In genomic region chr18:489244-490023, GRCh38 we compare ENCODE assay signal across 20 cellular contexts. TPM values are rescaled to one million over a fixed set of nuclear protein-coding genes. Genes with fewer than 3 reads are reported as not detected.
DNase-seq lines count a peak whose midpoint lies in the region; ATAC-seq, FAIRE-seq and TF ChIP-seq lines count a peak whose summit lies in the region.
"Had no signal": no experiment of that assay in that cellular context is flagged by ENCODE, and none has a peak within 500 bp of the region (broad histone marks: within the 10 kb centered on the region; RNA-seq: fewer than 3 reads in every experiment).

No MANE protein-coding gene starts in this region.

- H3K27ac ChIP-seq in IMR-90 (ENCODE audit: insufficient read depth, low read length): peak overlapping the region; percentile 27; the same call in 1 of the 2 replicates
- H3K27ac ChIP-seq: adrenal gland, transverse colon had no signal

- TF ChIP-seq POLR2A in IMR-90 (IDR thresholded peaks at IDR 0.05; ENCODE audit: low read depth, low read length): no peak

- no peak overlapping the region for H2AK9ac ChIP-seq in IMR-90 (replicated peaks; ENCODE audit: low read depth, low read length, poor library complexity)

- H3K4me2 ChIP-seq in IMR-90 (ENCODE audit: low read depth, low read length): peak overlapping the region; percentile 80

- peak overlapping the region; percentile 22; the same call in 1 of the 2 replicates for H4K5ac ChIP-seq in IMR-90 (ENCODE audit: low read depth, low read length)

- H3K4me3 Mint-ChIP-seq in glutamatergic neuron (ENCODE audit: unreplicated experiment): no peak overlapping the region
- H3K4me3 Mint-ChIP-seq: activated T-cell treated with anti-CD3 and anti-CD28 coated beads, Interleukin-2, amount 50 U/mL, for 4 hours; dendritic cell treated with granulocyte-macrophage colony-stimulating factor and Interleukin-4, amounts not matched to agents 40 ng/mL and 50 ng/mL, for 4 days had no signal

- H4K20me1 ChIP-seq in IMR-90 (ENCODE audit: insufficient read depth, low read length): no peaks in the 10 kb centered on the region

- peaks cover 10% of the 10 kb centered on the region for H3K36me3 Mint-ChIP-seq in glutamatergic neuron (ENCODE audit: unreplicated experiment)

- H3K56ac ChIP-seq in IMR-90 (ENCODE audit: extremely low read depth, insufficient read depth, low read length): no peak overlapping the region

- H2AFZ ChIP-seq in IMR-90 (replicated peaks; ENCODE audit: low read length, poor library complexity): peak overlapping the region; percentile 6

- H3K36me3 ChIP-seq in IMR-90 (ENCODE audit: control insufficient read depth, insufficient read depth, low read length) (no peaks in the 10 kb centered on the region), bronchial epithelial cell (ENCODE audit: control insufficient read depth, insufficient read depth, low read length) (no peaks in the 10 kb centered on the region)
- H3K36me3 ChIP-seq: adrenal gland, BE2C, transverse colon had no signal

- H3K27me3 ChIP-seq in IMR-90 (ENCODE audit: control insufficient read depth, insufficient read depth, low read length) (no peaks in the 10 kb centered on the region), bronchial epithelial cell (ENCODE audit: control insufficient read depth, insufficient read depth, low read length) (no peaks in the 10 kb centered on the region)
- H3K27me3 ChIP-seq: adrenal gland, BE2C, transverse colon had no signal

- no peaks in the 10 kb centered on the region for H3K27me3 Mint-ChIP-seq in glutamatergic neuron (ENCODE audit: unreplicated experiment)

- in situ Hi-C loops in IMR-90 (cut with MboI; ENCODE audit: low sequenced_read_pairs): no loop called here

- H3K4me3 ChIP-seq in IMR-90 (ENCODE audit: insufficient read depth, low read depth, low read length) (no peak overlapping the region; the same call in 1 of the 2 replicates), bronchial epithelial cell (ENCODE audit: low read depth, low read length) (no peak overlapping the region)
- H3K4me3 ChIP-seq: adrenal gland, GM12878, transverse colon had no signal

- peak overlapping the region; percentile 16; the same call in 1 of the 3 replicates for H2BK15ac ChIP-seq in IMR-90 (ENCODE audit: low read depth, low read length)

- no peaks in the 10 kb centered on the region for H3K79me1 ChIP-seq in IMR-90 (ENCODE audit: low read depth in 1 of 2, low read length in 2 of 2)

- peak overlapping the region; percentile 48; the same call in 1 of the 2 replicates for H3K23ac ChIP-seq in IMR-90 (ENCODE audit: low read depth, low read length)

- H3K9ac ChIP-seq in IMR-90 (ENCODE audit: low read depth, low read length): no peak overlapping the region; the same call in 1 of the 2 replicates

- BruUV-seq in IMR-90 (replicated peaks; lab: Mats Ljungman, UMichigan): no TSS peak

- H4K91ac ChIP-seq in IMR-90 (ENCODE audit: insufficient read depth, low read depth, low read length): peak overlapping the region; percentile 64

- H3K18ac ChIP-seq in IMR-90 (ENCODE audit: low read depth, low read length): peak overlapping the region; percentile 80

- peak overlapping the region; percentile 81 for H2BK20ac ChIP-seq in IMR-90 (ENCODE audit: low read depth, low read length)

- H3K9me1 ChIP-seq in IMR-90 (ENCODE audit: insufficient read depth, low read length): no peaks in the 10 kb centered on the region

- H2BK120ac ChIP-seq in IMR-90 (ENCODE audit: low read depth, low read length): peak overlapping the region; percentile 93

- POLR2A ChIA-PET in IMR-90 (lab: Charles Lee; ENCODE audit: unreplicated experiment): no interaction called here

- peak overlapping the region; percentile 89 for H3K4ac ChIP-seq in IMR-90 (ENCODE audit: low read depth, low read length)

- H3K9me3 ChIP-seq in IMR-90 (ENCODE audit: control insufficient read depth, insufficient read depth, low read length): peaks cover 3% of the 10 kb centered on the region; the same call in 1 of the 2 replicates
- H3K9me3 ChIP-seq: adrenal gland, BE2C, transverse colon had no signal

- no CpG with 5 or more reads among the region's 8 CpGs for WGBS in IMR-90 (ENCODE audit: extremely low coverage in 2 of 2, insufficient read length in 1 of 2), 2 experiments

- dilution Hi-C loops in IMR-90 (cut with HindIII; ENCODE audit: low sequenced_read_pairs, unreplicated experiment): no loop called here

- peak; percentile 80 for ATAC-seq in IMR-90 (ENCODE audit: low read depth)
- ATAC-seq: activated T-cell treated with anti-CD3 and anti-CD28 coated beads, Interleukin-2, amount 50 U/mL, for 4 hours; GM12878 had no signal

- no peak overlapping the region for H3K27ac Mint-ChIP-seq in glutamatergic neuron (ENCODE audit: unreplicated experiment)
- H3K27ac Mint-ChIP-seq: dendritic cell treated with granulocyte-macrophage colony-stimulating factor and Interleukin-4, amounts not matched to agents 40 ng/mL and 50 ng/mL, for 4 days had no signal

- H2BK5ac ChIP-seq in IMR-90 (ENCODE audit: low read depth, low read length, poor library complexity, severe bottlenecking): peak overlapping the region; percentile 8

- no peak for TF ChIP-seq RAD21 in IMR-90 (IDR thresholded peaks at IDR 0.05; ENCODE audit: low read length)

- TF ChIP-seq CTCF in IMR-90 (conservative IDR thresholded peaks at IDR 0.05; ENCODE audit: low read depth, low read length): no peak
- TF ChIP-seq CTCF in bronchial epithelial cell (IDR thresholded peaks at IDR 0.05; ENCODE audit: insufficient read depth, low read length, severe bottlenecking): no peak
- TF ChIP-seq CTCF in glutamatergic neuron (IDR thresholded peaks at IDR 0.05; ENCODE audit: partially characterized antibody, unreplicated experiment): no peak

- no peak for FAIRE-seq in bronchial epithelial cell (lab: Jason Lieb, UNC)
- FAIRE-seq: frontal cortex, GM12878, islet of Langerhans had no signal

- peaks cover 14% of the 10 kb centered on the region for H3K4me1 ChIP-seq in IMR-90 (ENCODE audit: control insufficient read depth, insufficient read depth, low read length)
- H3K4me1 ChIP-seq: adrenal gland, BE2C, transverse colon had no signal

- intact Hi-C loops in IMR-90 (cut with micrococcal nuclease): loop anchor here (10.0 kb wide), 1 partner anchor 345 kb away; no protein-coding TSS in a partner anchor

- peaks cover 2% of the 10 kb centered on the region for H3K9me3 Mint-ChIP-seq in glutamatergic neuron (ENCODE audit: unreplicated experiment)
- H3K9me3 Mint-ChIP-seq: dendritic cell treated with granulocyte-macrophage colony-stimulating factor and Interleukin-4, amounts not matched to agents 40 ng/mL and 50 ng/mL, for 4 days had no signal

- DNase-seq in AG08396 (ENCODE audit: low spot score) (peak; percentile 45), IMR-90 (peak; percentile 83), bronchial epithelial cell (ENCODE audit: low read depth) (peak; percentile 22), kidney tubule cell (ENCODE audit: low spot score) (peak; percentile 88), NCI-H2171 treated with DMSO at 0.1 percent for 48 hours (lab: John Stamatoyannopoulos, UW) (no peak), NCI-H2029 (lab: John Stamatoyannopoulos, UW) (no peak), glutamatergic neuron (no peak)
- DNase-seq in stimulated activated CD4-positive, alpha-beta T cell treated with anti-CD3 and anti-CD28 coated beads, Interleukin-2, amount 100 ng/mL, for 48 hours: no peak
- DNase-seq: activated CD4-positive, alpha-beta T cell treated with anti-CD3 and anti-CD28 coated beads for 48 hours; activated T-cell treated with anti-CD3 and anti-CD28 coated beads, Interleukin-2, amount 50 U/mL, for 4 hours; adrenal gland; BE2C; DMS79 treated with DMSO at 0.1 percent for 48 hours; stimulated activated CD8-positive, alpha-beta memory T cell treated with anti-CD3 and anti-CD28 coated beads, Interleukin-4, amount 100 ng/mL, for 48 hours; T-helper 1 cell; transverse colon had no signal

- CTCF ChIA-PET in IMR-90 (lab: Yijun Ruan, JAX): no interaction called here

- H4K8ac ChIP-seq in IMR-90 (ENCODE audit: low read depth in 2 of 2, low read length in 2 of 2): peak overlapping the region in 1 of 2 experiments; percentile 45; a peak in 1 of 4 replicates

- peak overlapping the region; percentile 54 for H3K14ac ChIP-seq in IMR-90 (replicated peaks; ENCODE audit: low read depth, low read length)

- peak overlapping the region; percentile 93 for H2AK5ac ChIP-seq in IMR-90 (ENCODE audit: low read depth, low read length)

- no peaks in the 10 kb centered on the region for H3K4me1 Mint-ChIP-seq in glutamatergic neuron (ENCODE audit: low read depth, unreplicated experiment)

TF ChIP-seq in IMR-90, 13 proteins besides CTCF, POLR2A, EP300 and RAD21 (continues in another document):
- TF ChIP-seq CHD1 (IDR thresholded peaks at IDR 0.05; ENCODE audit: low read depth, low read length) (no peak), MXI1 (IDR thresholded peaks at IDR 0.05; ENCODE audit: borderline replicate concordance, low read depth, low read length) (no peak), BHLHE40 (IDR thresholded peaks at IDR 0.05; ENCODE audit: low read depth, low read length) (peak; percentile 56), FOS (IDR thresholded peaks at IDR 0.05; ENCODE audit: low read depth, low read length) (peak; percentile 76), MAZ (IDR thresholded peaks at IDR 0.05; ENCODE audit: borderline replicate concordance, low read depth, low read length) (no peak), NFE2L2 (IDR thresholded peaks at IDR 0.05; ENCODE audit: low read depth, low read length) (peak; percentile 63), SMC3 (IDR thresholded peaks at IDR 0.05; ENCODE audit: low read depth, low read length) (no peak), CEBPB (IDR thresholded peaks at IDR 0.05; ENCODE audit: low read depth, low read length) (peak; percentile 77), RCOR1 (IDR thresholded peaks at IDR 0.05; ENCODE audit: insufficient replicate concordance, low read length) (no peak), MAFK (IDR thresholded peaks at IDR 0.05; ENCODE audit: low read depth, low read length) (no peak), RFX5 (IDR thresholded peaks at IDR 0.05; ENCODE audit: low read depth, low read length) (no peak)
- TF ChIP-seq, protein P1, sequence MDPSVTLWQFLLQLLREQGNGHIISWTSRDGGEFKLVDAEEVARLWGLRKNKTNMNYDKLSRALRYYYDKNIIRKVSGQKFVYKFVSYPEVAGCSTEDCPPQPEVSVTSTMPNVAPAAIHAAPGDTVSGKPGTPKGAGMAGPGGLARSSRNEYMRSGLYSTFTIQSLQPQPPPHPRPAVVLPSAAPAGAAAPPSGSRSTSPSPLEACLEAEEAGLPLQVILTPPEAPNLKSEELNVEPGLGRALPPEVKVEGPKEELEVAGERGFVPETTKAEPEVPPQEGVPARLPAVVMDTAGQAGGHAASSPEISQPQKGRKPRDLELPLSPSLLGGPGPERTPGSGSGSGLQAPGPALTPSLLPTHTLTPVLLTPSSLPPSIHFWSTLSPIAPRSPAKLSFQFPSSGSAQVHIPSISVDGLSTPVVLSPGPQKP (IDR thresholded peaks at IDR 0.05; ENCODE audit: borderline replicate concordance, low read depth, low read length): no peak

RNA-seq across cellular contexts. Expression of gene COLEC12, which starts 11.1 kb away (rescaled TPM):
- total RNA-seq in IMR-90 (2012; rRNA removed) (1.7 and 2.3 TPM in 2 replicates), bronchial epithelial cell (under 0.01 and 0.53 TPM in 2 replicates), glutamatergic neuron (ENCODE audit: unreplicated experiment) (0.20 TPM)
- 0.83 and 1.0 TPM in 2 replicates for polyA plus RNA-seq in IMR-90 (2012; rRNA removed)
- 0.35 and 0.63 TPM in 2 replicates for polyA plus RNA-seq in IMR-90 (2012; cell fraction: cytosol; rRNA removed)
- 0.21 and 0.54 TPM in 2 replicates for polyA plus RNA-seq in IMR-90 (2012; cell fraction: nucleus; rRNA removed; ENCODE audit: low replicate concordance)

Comparison
In these comparisons a context has a peak if more than half of its experiments do, and no peak if none do; other contexts are left out.
1. DNase-seq: peak in AG08396 (single experiment), IMR-90 (single experiment), bronchial epithelial cell (single experiment) and kidney tubule cell (single experiment); none in NCI-H2171 treated with DMSO at 0.1 percent for 48 hours (single experiment), NCI-H2029 (single experiment), glutamatergic neuron (single experiment) and stimulated activated CD4-positive, alpha-beta T cell treated with anti-CD3 and anti-CD28 coated beads, Interleukin-2, amount 100 ng/mL, for 48 hours (0 of 2).